ENCODE assay signal across 8 cellular contexts in genomic region chr20:44967207-44967807, GRCh38. TPM values are rescaled to one million over a fixed set of nuclear protein-coding genes. Genes with fewer than 3 reads are reported as not detected.
A peak's percentile ranks its signal among the peaks of the same experiment; 100 is the strongest.
DNase-seq lines count a peak whose midpoint lies in the region; ATAC-seq and TF ChIP-seq lines count a peak whose summit lies in the region.

No MANE protein-coding gene starts in this region.

- BruUV-seq in Caco-2 (replicated peaks; lab: Mats Ljungman, UMichigan): no TSS peak

- no peaks in the 10 kb centered on the region for H3K27me3 ChIP-seq in Caco-2 (replicated peaks; ENCODE audit: control insufficient read depth, insufficient read depth, low read length)

- TF ChIP-seq CTCF in Caco-2 (IDR thresholded peaks at IDR 0.05; ENCODE audit: insufficient read depth in 1 of 2, low read depth in 1 of 2, low read length in 1 of 2, severe bottlenecking in 1 of 2, unreplicated experiment in 1 of 2): no peak

- H3K4me3 Mint-ChIP-seq in Caco-2 (ENCODE audit: unreplicated experiment): peak overlapping the region; percentile 99
- H3K4me3 Mint-ChIP-seq in activated T-cell treated with anti-CD3 and anti-CD28 coated beads, Interleukin-2, amount 50 U/mL, for 24 hours: peak overlapping the region; percentile 99

- peaks cover 32% of the 10 kb centered on the region for H3K4me1 ChIP-seq in Caco-2

- DNase-seq in Caco-2: no peak
- peak; percentile 55 for DNase-seq in M059J (ENCODE audit: low read depth)
- DNase-seq in activated T-cell treated with anti-CD3 and anti-CD28 coated beads, Interleukin-2, amount 50 U/mL, for 24 hours: peak; percentile 49
- DNase-seq in glomerular visceral epithelial cell (ENCODE audit: extremely low spot score): peak; percentile 36
- DNase-seq in renal cortical epithelial cell (ENCODE audit: low read depth): peak; percentile 33
- DNase-seq in NCI-H748 treated with DMSO at 0.1 percent for 48 hours (lab: John Stamatoyannopoulos, UW): no peak

- H3K9me3 ChIP-seq in Caco-2: no peaks in the 10 kb centered on the region

- peaks cover 29% of the 10 kb centered on the region for H3K4me1 Mint-ChIP-seq in Caco-2 (ENCODE audit: low read depth, unreplicated experiment)
- peaks cover 60% of the 10 kb centered on the region for H3K4me1 Mint-ChIP-seq in activated T-cell treated with anti-CD3 and anti-CD28 coated beads, Interleukin-2, amount 50 U/mL, for 24 hours (ENCODE audit: low read depth)

- POLR2A ChIA-PET in Caco-2 (lab: Charles Lee): interaction anchor here (1.0 kb wide), 1 partner anchor 20 kb away, joined by 4 read pairs; no protein-coding TSS in a partner anchor

- no peak for ATAC-seq in GM18511 (IDR thresholded peaks at IDR 0.05; ENCODE audit: unreplicated experiment)
- no peak for ATAC-seq in GM21526 (IDR thresholded peaks at IDR 0.05; ENCODE audit: low FRiP score, unreplicated experiment)

- H3K27me3 Mint-ChIP-seq in Caco-2 (ENCODE audit: insufficient read depth, unreplicated experiment): no peaks in the 10 kb centered on the region
- no peaks in the 10 kb centered on the region for H3K27me3 Mint-ChIP-seq in activated T-cell treated with anti-CD3 and anti-CD28 coated beads, Interleukin-2, amount 50 U/mL, for 24 hours

- peak overlapping the region; percentile 64 for H3K4me3 ChIP-seq in Caco-2 (ENCODE audit: low read depth, low read length)

- CTCF ChIA-PET in Caco-2 (lab: Charles Lee): interaction anchor here (0.7 to 1.4 kb wide), 4 partner anchors 10 to 77 kb away, joined by 3 read pairs; no protein-coding TSS in a partner anchor

- no peaks in the 10 kb centered on the region for H3K9me3 Mint-ChIP-seq in Caco-2 (ENCODE audit: unreplicated experiment)
- no peaks in the 10 kb centered on the region for H3K9me3 Mint-ChIP-seq in activated T-cell treated with anti-CD3 and anti-CD28 coated beads, Interleukin-2, amount 50 U/mL, for 24 hours

- peak overlapping the region; percentile 94 for H3K27ac Mint-ChIP-seq in Caco-2 (ENCODE audit: unreplicated experiment)
- peak overlapping the region; percentile 100 for H3K27ac Mint-ChIP-seq in activated T-cell treated with anti-CD3 and anti-CD28 coated beads, Interleukin-2, amount 50 U/mL, for 24 hours

- H3K36me3 Mint-ChIP-seq in Caco-2 (ENCODE audit: insufficient read depth, unreplicated experiment): peaks cover 11% of the 10 kb centered on the region
- peaks cover 49% of the 10 kb centered on the region for H3K36me3 Mint-ChIP-seq in activated T-cell treated with anti-CD3 and anti-CD28 coated beads, Interleukin-2, amount 50 U/mL, for 24 hours (ENCODE audit: low read depth)

- intact Hi-C loops in Caco-2 (cut with micrococcal nuclease; ENCODE audit: unreplicated experiment): loop anchor here (2.0 kb wide), 2 partner anchors 49 to 57 kb away; partner anchors contain the start of gene PABPC1L

- no peaks in the 10 kb centered on the region; the same call in 1 of the 2 replicates for H3K36me3 ChIP-seq in Caco-2 (ENCODE audit: control insufficient read depth, insufficient read depth, low read length)

RNA-seq across cellular contexts. Expression of gene STK4, which starts 1.0 kb away (rescaled TPM):
- total RNA-seq in Caco-2 (2022) (68.3 and 74.7 TPM in 2 replicates), renal cortical epithelial cell (26.9 and 41.2 TPM in 2 replicates)
- 39.0 and 56.0 TPM in 2 replicates for total RNA-seq in M059J (2014; rRNA removed; shearing (Covaris generic))

RNA-seq across cellular contexts. Expression of gene TOMM34, which starts 7.1 kb away (rescaled TPM):
- 131 and 139 TPM in 2 replicates for total RNA-seq in Caco-2 (2022)
- total RNA-seq in M059J (2014; rRNA removed; shearing (Covaris generic)): 113 and 118 TPM in 2 replicates
- total RNA-seq in renal cortical epithelial cell: 24.8 and 27.4 TPM in 2 replicates

RNA-seq across cellular contexts. Expression of gene PABPC1L, which starts 57.4 kb away (rescaled TPM):
- total RNA-seq in Caco-2 (2022): 242 and 255 TPM in 2 replicates
- total RNA-seq in M059J (2014; rRNA removed; shearing (Covaris generic)): 1.8 and 6.1 TPM in 2 replicates
- total RNA-seq in renal cortical epithelial cell: 3.8 and 18.3 TPM in 2 replicates

Comparison
In these comparisons a context has a peak if more than half of its experiments do, and no peak if none do; other contexts are left out.
1. DNase-seq: peak in M059J (single experiment), activated T-cell treated with anti-CD3 and anti-CD28 coated beads, Interleukin-2, amount 50 U/mL, for 24 hours (single experiment), glomerular visceral epithelial cell (single experiment) and renal cortical epithelial cell (single experiment); none in Caco-2 (0 of 2) and NCI-H748 treated with DMSO at 0.1 percent for 48 hours (single experiment).
2. RNA of gene PABPC1L, which starts 57.4 kb away (total RNA-seq): 242 to 255 TPM in Caco-2; 3.8 to 18.3 TPM in renal cortical epithelial cell and 1.8 to 6.1 TPM in M059J; every median in the first group is over 10 times any median in the second.